In genomic region chr11:47060807-47061206, GRCh38 we compare ENCODE assay signal across 15 cellular contexts.
DNase-seq lines count a peak whose midpoint lies in the region; ATAC-seq and TF ChIP-seq lines count a peak whose summit lies in the region.
"Had no signal": no experiment of that assay in that cellular context is flagged by ENCODE, and none has a peak within 500 bp of the region (broad histone marks: within the 10 kb centered on the region; RNA-seq: fewer than 3 reads in every experiment).

No MANE protein-coding gene starts in this region.

- H3K4me3 Mint-ChIP-seq in endodermal cell, result no peak overlapping the region
- H3K4me3 Mint-ChIP-seq: activated naive CD4-positive, alpha-beta T cell treated with anti-CD3 and anti-CD28 coated beads, Interleukin-2, amount 10 ng/mL, durations not matched to agents 7 days and 5 days had no signal

- H3K27ac Mint-ChIP-seq in endodermal cell, result peak overlapping the region; percentile 82
- H3K27ac Mint-ChIP-seq: activated naive CD4-positive, alpha-beta T cell treated with anti-CD3 and anti-CD28 coated beads, Interleukin-2, amount 10 ng/mL, durations not matched to agents 7 days and 5 days had no signal

- H3K79me2 ChIP-seq in GM23248 (ENCODE audit: insufficient read depth), result no peaks in the 10 kb centered on the region

- H3K9me3 ChIP-seq in GM23248 (ENCODE audit: low read depth) (no peaks in the 10 kb centered on the region), endodermal cell (ENCODE audit: control insufficient read depth, low read length) (peaks cover 10% of the 10 kb centered on the region)
- H3K9me3 ChIP-seq: right atrium auricular region, transverse colon had no signal

- DNase-seq in A172 (ENCODE audit: low spot score) (peak; percentile 34), GM23248 (peak; percentile 37), RPMI7951 (ENCODE audit: low read depth) (peak; percentile 41), endodermal cell (no peak), AG08396 (ENCODE audit: low spot score) (no peak), HK-2 (ENCODE audit: unreplicated experiment) (no peak)
- DNase-seq: activated CD4-positive, alpha-beta T cell treated with anti-CD3 and anti-CD28 coated beads, Interleukin-2, amount 50 U/mL, for 1 hour; activated naive CD4-positive, alpha-beta T cell treated with anti-CD3 and anti-CD28 coated beads, Interleukin-2, amount 10 ng/mL, durations not matched to agents 7 days and 5 days; hippocampal formation; NCI-H1436; transverse colon had no signal

- no peaks in the 10 kb centered on the region for H3K9me3 Mint-ChIP-seq in endodermal cell
- H3K9me3 Mint-ChIP-seq: activated naive CD4-positive, alpha-beta T cell treated with anti-CD3 and anti-CD28 coated beads, Interleukin-2, amount 10 ng/mL, durations not matched to agents 7 days and 5 days had no signal

- H3K9ac ChIP-seq in GM23248 (no peak overlapping the region), endodermal cell (ENCODE audit: extremely low read depth, low read length, poor library complexity, severe bottlenecking) (no peak overlapping the region)

- H3F3A ChIP-seq in GM23248 (ENCODE audit: insufficient read depth), result peaks cover 6% of the 10 kb centered on the region; the same call in 1 of the 2 replicates

- H3K36me3 ChIP-seq in GM23248 (ENCODE audit: low read depth) (no peaks in the 10 kb centered on the region), endodermal cell (ENCODE audit: control insufficient read depth, insufficient read depth, low read length) (no peaks in the 10 kb centered on the region)
- H3K36me3 ChIP-seq: right atrium auricular region had no signal

- TF ChIP-seq CTCF in endodermal cell (conservative IDR thresholded peaks at IDR 0.05), result no peak

- WGBS in GM23248 (ENCODE audit: low coverage in 1 of 2, low lambda C conversion rate in 2 of 2, missing lambda C conversion rate in 2 of 2), 2 experiments, result 64 to 70% methylated on average over 2 of the region's 2 CpGs
- 71 to 80% methylated on average over 1 of the region's 2 CpGs for WGBS in endodermal cell (ENCODE audit: insufficient coverage in 1 of 2, insufficient read length in 1 of 2), 2 experiments

- no peak overlapping the region for H3K27ac ChIP-seq in GM23248
- H3K27ac ChIP-seq in endodermal cell (ENCODE audit: low read depth, low read length), result no peak overlapping the region
- H3K27ac ChIP-seq: C4-2B, right atrium auricular region, transverse colon had no signal

- H3K4me1 ChIP-seq in GM23248 (ENCODE audit: insufficient read depth) (peaks cover 17% of the 10 kb centered on the region), endodermal cell (ENCODE audit: control insufficient read depth, insufficient read depth, low read length) (peaks cover 8% of the 10 kb centered on the region)
- H3K4me1 ChIP-seq: right atrium auricular region, transverse colon had no signal

- no peaks in the 10 kb centered on the region for H3K9me2 ChIP-seq in GM23248 (ENCODE audit: insufficient read depth)

- no peaks in the 10 kb centered on the region for H4K20me1 ChIP-seq in GM23248 (ENCODE audit: insufficient read depth)

- peak overlapping the region; percentile 7; the same call in 1 of the 2 replicates for H2AFZ ChIP-seq in GM23248

- H3K27me3 ChIP-seq in GM23248 (replicated peaks; ENCODE audit: insufficient read depth) (no peaks in the 10 kb centered on the region), endodermal cell (ENCODE audit: control insufficient read depth, insufficient read depth, low read length, poor library complexity, severe bottlenecking) (no peaks in the 10 kb centered on the region)
- H3K27me3 ChIP-seq: right atrium auricular region, transverse colon had no signal

- H3K4me3 ChIP-seq in GM23248 (no peak overlapping the region), endodermal cell (ENCODE audit: low read length) (no peak overlapping the region)
- H3K4me3 ChIP-seq: right atrium auricular region, transverse colon had no signal

- in situ Hi-C loops in GM23248 (cut with MboI), result no loop called here

- H3K27me3 Mint-ChIP-seq in endodermal cell (ENCODE audit: insufficient read depth), result no peaks in the 10 kb centered on the region
- H3K27me3 Mint-ChIP-seq: activated naive CD4-positive, alpha-beta T cell treated with anti-CD3 and anti-CD28 coated beads, Interleukin-2, amount 10 ng/mL, durations not matched to agents 7 days and 5 days had no signal

- peaks cover 34% of the 10 kb centered on the region for H3K4me1 Mint-ChIP-seq in endodermal cell

- peaks cover 22% of the 10 kb centered on the region for H3K36me3 Mint-ChIP-seq in endodermal cell (ENCODE audit: low read depth)
- H3K36me3 Mint-ChIP-seq: activated naive CD4-positive, alpha-beta T cell treated with anti-CD3 and anti-CD28 coated beads, Interleukin-2, amount 10 ng/mL, durations not matched to agents 7 days and 5 days had no signal

- ATAC-seq in HG02763 (IDR thresholded peaks at IDR 0.05; ENCODE audit: unreplicated experiment) (no peak), HG02870 (IDR thresholded peaks at IDR 0.05; ENCODE audit: unreplicated experiment) (no peak)

- no peak overlapping the region for H3K4me2 ChIP-seq in GM23248 (ENCODE audit: unreplicated experiment)

Comparison
In these comparisons a context has a peak if more than half of its experiments do, and no peak if none do; other contexts are left out.
1. DNase-seq: peak in A172 (single experiment), GM23248 (single experiment) and RPMI7951 (single experiment); none in endodermal cell (single experiment), AG08396 (single experiment) and HK-2 (single experiment).